Comparison of ENCODE assay signal across 8 cellular contexts in genomic region chr1:32893198-32894018, GRCh38. TPM values are rescaled to one million over a fixed set of nuclear protein-coding genes. Genes with fewer than 3 reads are reported as not detected.
DNase-seq lines count a peak whose midpoint lies in the region; ATAC-seq and TF ChIP-seq lines count a peak whose summit lies in the region.
"Had no signal": no experiment of that assay in that cellular context is flagged by ENCODE, and none has a peak within 500 bp of the region (broad histone marks: within the 10 kb centered on the region; RNA-seq: fewer than 3 reads in every experiment).

No MANE protein-coding gene starts in this region.

- H3K4me1 ChIP-seq in lower lobe of right lung: peaks cover 9% of the 10 kb centered on the region
- H3K4me1 ChIP-seq in suprapubic skin: peaks cover 16% of the 10 kb centered on the region

- DNase-seq in GM03348 (ENCODE audit: low spot score) (peak; percentile 75), NCI-H69 (lab: John Stamatoyannopoulos, UW) (peak; percentile 85), coronary artery (ENCODE audit: low spot score) (no peak), lower lobe of right lung (no peak), suprapubic skin (ENCODE audit: low spot score in 2 of 2) (no peak), hepatic stellate cell (ENCODE audit: low spot score) (no peak)

- intact Hi-C loops in lower lobe of right lung (cut with DNase I): no loop called here

- ATAC-seq in lower lobe of right lung (peak; percentile 51 to 60), GM18498 (IDR thresholded peaks at IDR 0.05; ENCODE audit: unreplicated experiment) (no peak)

- H3K27ac ChIP-seq in coronary artery (no peak overlapping the region), lower lobe of right lung (no peak overlapping the region), suprapubic skin (no peak overlapping the region)

- WGBS in suprapubic skin: 3% methylated on average over 41 of the region's 58 CpGs

- peaks cover 45% of the 10 kb centered on the region for H3K27me3 ChIP-seq in lower lobe of right lung (ENCODE audit: low read depth)
- peaks cover 15% of the 10 kb centered on the region for H3K27me3 ChIP-seq in suprapubic skin

- H3K36me3 ChIP-seq in lower lobe of right lung (no peaks in the 10 kb centered on the region), suprapubic skin (no peaks in the 10 kb centered on the region)

- H3K4me3 ChIP-seq in coronary artery (peak overlapping the region; percentile 76), lower lobe of right lung (peak overlapping the region; percentile 51), suprapubic skin (peak overlapping the region; percentile 55)

- TF ChIP-seq CTCF in coronary artery (IDR thresholded peaks at IDR 0.05) (no peak), lower lobe of right lung (IDR thresholded peaks at IDR 0.05) (peak; percentile 12), suprapubic skin (IDR thresholded peaks at IDR 0.05) (no peak)

- TF ChIP-seq POLR2A in suprapubic skin (IDR thresholded peaks at IDR 0.05): no peak

- no peak for TF ChIP-seq EP300 in suprapubic skin (IDR thresholded peaks at IDR 0.05)

- no peaks in the 10 kb centered on the region for H3K9me3 ChIP-seq in lower lobe of right lung
- H3K9me3 ChIP-seq in suprapubic skin: no peaks in the 10 kb centered on the region

RNA-seq across cellular contexts. Expression of gene HPCA, which starts 7.1 kb away (rescaled TPM):
- total RNA-seq in lower lobe of right lung: not detected
- total RNA-seq in suprapubic skin: not detected

RNA-seq across cellular contexts. Expression of gene TMEM54, which starts 7.8 kb away (rescaled TPM):
- total RNA-seq in lower lobe of right lung (44.0 TPM), suprapubic skin (100 to 1,000 TPM in 3 of 4 donors, 10 to 100 TPM in 1; 61.9 to 283 (median 228) TPM)
- total RNA-seq: T-helper 2 cell treated with Interferon-gamma antibody and Interleukin-4, amounts not matched to agents 100 ng/mL and 5 ng/mL, for 36 hours had no signal

RNA-seq across cellular contexts. Expression of gene FNDC5, which starts 22.7 kb away (rescaled TPM):
- total RNA-seq in lower lobe of right lung: 0.65 TPM
- 1 to 10 TPM in 2 of 4 donors, under 1 TPM in 1, not detected in 1; 0.48 to 3.0 (median 1.6) TPM for total RNA-seq in suprapubic skin
- total RNA-seq: T-helper 2 cell treated with Interferon-gamma antibody and Interleukin-4, amounts not matched to agents 100 ng/mL and 5 ng/mL, for 36 hours had no signal

Comparison
In these comparisons a context has a peak if more than half of its experiments do, and no peak if none do; other contexts are left out.
1. DNase-seq: peak in GM03348 (single experiment) and NCI-H69 (single experiment); none in coronary artery (single experiment), lower lobe of right lung (single experiment), suprapubic skin (0 of 2) and hepatic stellate cell (single experiment).
2. Peak in every context shown above with its lines, with median percentiles within 50 percentile points of each other: H3K4me3 ChIP-seq.